ENCODE assay signal across 32 cellular contexts in genomic region chr3:24837601-24838000, GRCh38.
"Had no signal": no experiment of that assay in that cellular context is flagged by ENCODE, and none has a peak within 500 bp of the region (broad histone marks: within the 10 kb centered on the region; RNA-seq: fewer than 3 reads in every experiment).

No MANE protein-coding gene starts in this region.

- H3K36me3 Mint-ChIP-seq: activated naive CD4-positive, alpha-beta T cell treated with anti-CD3 and anti-CD28 coated beads, Interleukin-2, amount 10 ng/mL, durations not matched to agents 7 days and 5 days; activated naive CD8-positive, alpha-beta T cell treated with anti-CD3 and anti-CD28 coated beads, Interleukin-2, amount 10 ng/mL, durations not matched to agents 7 days and 5 days; mesothelial cell of epicardium; naive B cell; stimulated activated naive B cell treated with anti-CD40 and anti-IgM and Interleukin-4, amounts not matched to agents 10 μg/mL and 1 μg/mL and 100 μg/mL, for 72 hours had no signal

- H3K27me3 Mint-ChIP-seq: activated CD4-positive, alpha-beta memory T cell treated with anti-CD3 and anti-CD28 coated beads, Interleukin-2, amount 10 ng/mL, durations not matched to agents 7 days and 5 days; activated naive CD4-positive, alpha-beta T cell treated with anti-CD3 and anti-CD28 coated beads, Interleukin-2, amount 10 ng/mL, durations not matched to agents 7 days and 5 days; activated naive CD8-positive, alpha-beta T cell treated with anti-CD3 and anti-CD28 coated beads, Interleukin-2, amount 10 ng/mL, durations not matched to agents 7 days and 5 days; activated T-cell treated with anti-CD3 and anti-CD28 coated beads, Interleukin-2, amount 50 U/mL, for 24 hours had no signal

- H3K4me3 ChIP-seq: esophagus squamous epithelium, pancreas, prostate gland, smooth muscle cell, stomach, thyroid gland, upper lobe of left lung, vagina had no signal

- H3K9me3 ChIP-seq: esophagus squamous epithelium, pancreas, prostate gland, stomach, thyroid gland, upper lobe of left lung, vagina had no signal

- H3K27ac ChIP-seq: esophagus squamous epithelium, pancreas, stomach, thyroid gland, upper lobe of left lung, vagina, WERI-Rb-1 had no signal

- H3K4me1 ChIP-seq: thyroid gland, upper lobe of left lung, vagina had no signal

- H3K27me3 ChIP-seq: esophagus squamous epithelium, stomach, thyroid gland, upper lobe of left lung, vagina had no signal

- ATAC-seq: activated CD4-positive, CD25-positive, alpha-beta regulatory T cell treated with anti-CD3 and anti-CD28 coated beads, Interleukin-2, amount 50 U/mL, for 24 hours; pancreas; stimulated activated naive B cell treated with anti-CD40 and anti-IgM and Interleukin-4, amounts not matched to agents 10 μg/mL and 1 μg/mL and 100 μg/mL, for 72 hours had no signal

- H3K36me3 ChIP-seq: esophagus squamous epithelium, pancreas, prostate gland, stomach, thyroid gland, upper lobe of left lung, vagina, WERI-Rb-1 had no signal

- DNase-seq: activated CD4-positive, alpha-beta memory T cell treated with anti-CD3 and anti-CD28 coated beads, Interleukin-2, amount 10 ng/mL, durations not matched to agents 7 days and 5 days; activated CD4-positive, alpha-beta T cell treated with anti-CD3 and anti-CD28 coated beads for 48 hours; activated CD8-positive, alpha-beta memory T cell treated with anti-CD3 and anti-CD28 coated beads, Interleukin-2, amount 50 U/mL, for 48 hours; activated gamma-delta T cell; activated naive CD4-positive, alpha-beta T cell treated with anti-CD3 and anti-CD28 coated beads, Interleukin-2, amount 10 ng/mL, durations not matched to agents 7 days and 5 days; activated naive CD8-positive, alpha-beta T cell treated with anti-CD3 and anti-CD28 coated beads, Interleukin-2, amount 10 ng/mL, durations not matched to agents 7 days and 5 days; activated T-cell treated with anti-CD3 and anti-CD28 coated beads, Interleukin-2, amount 50 U/mL, for 24 hours; central memory CD4-positive, alpha-beta T cell; endodermal cell; esophagus squamous epithelium; glutamatergic neuron; islet precursor cell; naive B cell; nucleus accumbens; pancreas; stimulated activated CD4-positive, alpha-beta T cell treated with anti-CD3 and anti-CD28 coated beads, Interleukin-1b, Interleukin-23, amount 100 ng/mL, for 48 hours; stimulated activated CD4-positive, alpha-beta T cell treated with anti-CD3 and anti-CD28 coated beads, Interleukin-4, amount 100 ng/mL, for 4 hours; stimulated activated CD8-positive, alpha-beta memory T cell treated with anti-CD3 and anti-CD28 coated beads, Interleukin-4, amount 100 ng/mL, for 48 hours; stimulated activated naive B cell treated with anti-CD40 and anti-IgM and Interleukin-4, amounts not matched to agents 10 μg/mL and 1 μg/mL and 100 μg/mL, for 72 hours; stomach; thyroid gland; upper lobe of left lung; WERI-Rb-1 had no signal

- H3K9me3 Mint-ChIP-seq: activated CD4-positive, alpha-beta memory T cell treated with anti-CD3 and anti-CD28 coated beads, Interleukin-2, amount 10 ng/mL, durations not matched to agents 7 days and 5 days; activated naive CD4-positive, alpha-beta T cell treated with anti-CD3 and anti-CD28 coated beads, Interleukin-2, amount 10 ng/mL, durations not matched to agents 7 days and 5 days; activated T-cell treated with anti-CD3 and anti-CD28 coated beads, Interleukin-2, amount 50 U/mL, for 24 hours; dendritic cell treated with granulocyte-macrophage colony-stimulating factor and Interleukin-4, amounts not matched to agents 40 ng/mL and 50 ng/mL, for 4 days; endodermal cell; mesothelial cell of epicardium; neural crest cell had no signal

- H3K4me1 Mint-ChIP-seq: activated CD4-positive, alpha-beta memory T cell treated with anti-CD3 and anti-CD28 coated beads, Interleukin-2, amount 10 ng/mL, durations not matched to agents 7 days and 5 days; activated naive CD4-positive, alpha-beta T cell treated with anti-CD3 and anti-CD28 coated beads, Interleukin-2, amount 10 ng/mL, durations not matched to agents 7 days and 5 days; activated naive CD8-positive, alpha-beta T cell treated with anti-CD3 and anti-CD28 coated beads, Interleukin-2, amount 10 ng/mL, durations not matched to agents 7 days and 5 days; endodermal cell; naive B cell; neural crest cell; stimulated activated naive B cell treated with anti-CD40 and anti-IgM and Interleukin-4, amounts not matched to agents 10 μg/mL and 1 μg/mL and 100 μg/mL, for 72 hours had no signal

- H3K27ac Mint-ChIP-seq: activated CD4-positive, alpha-beta memory T cell treated with anti-CD3 and anti-CD28 coated beads, Interleukin-2, amount 10 ng/mL, durations not matched to agents 7 days and 5 days; activated naive CD4-positive, alpha-beta T cell treated with anti-CD3 and anti-CD28 coated beads, Interleukin-2, amount 10 ng/mL, durations not matched to agents 7 days and 5 days; activated naive CD8-positive, alpha-beta T cell treated with anti-CD3 and anti-CD28 coated beads, Interleukin-2, amount 10 ng/mL, durations not matched to agents 7 days and 5 days; activated T-cell treated with anti-CD3 and anti-CD28 coated beads, Interleukin-2, amount 50 U/mL, for 24 hours; dendritic cell treated with granulocyte-macrophage colony-stimulating factor and Interleukin-4, amounts not matched to agents 40 ng/mL and 50 ng/mL, for 4 days; endodermal cell; naive B cell; stimulated activated naive B cell treated with anti-CD40 and anti-IgM and Interleukin-4, amounts not matched to agents 10 μg/mL and 1 μg/mL and 100 μg/mL, for 72 hours had no signal

- FAIRE-seq: astrocyte, frontal cortex, pancreas had no signal

- H3K4me2 ChIP-seq: smooth muscle cell had no signal

- H3K4me3 Mint-ChIP-seq: activated CD4-positive, alpha-beta memory T cell treated with anti-CD3 and anti-CD28 coated beads, Interleukin-2, amount 10 ng/mL, durations not matched to agents 7 days and 5 days; activated naive CD4-positive, alpha-beta T cell treated with anti-CD3 and anti-CD28 coated beads, Interleukin-2, amount 10 ng/mL, durations not matched to agents 7 days and 5 days; activated naive CD8-positive, alpha-beta T cell treated with anti-CD3 and anti-CD28 coated beads, Interleukin-2, amount 10 ng/mL, durations not matched to agents 7 days and 5 days; activated T-cell treated with anti-CD3 and anti-CD28 coated beads, Interleukin-2, amount 50 U/mL, for 24 hours; dendritic cell treated with granulocyte-macrophage colony-stimulating factor and Interleukin-4, amounts not matched to agents 40 ng/mL and 50 ng/mL, for 4 days; endodermal cell; mesothelial cell of epicardium; naive B cell; neural crest cell; stimulated activated naive B cell treated with anti-CD40 and anti-IgM and Interleukin-4, amounts not matched to agents 10 μg/mL and 1 μg/mL and 100 μg/mL, for 72 hours had no signal
